ENCODE assay signal across 8 cellular contexts in genomic region chr2:197704434-197705142, GRCh38. TPM values are rescaled to one million over a fixed set of nuclear protein-coding genes. Genes with fewer than 3 reads are reported as not detected.
DNase-seq lines count a peak whose midpoint lies in the region; ATAC-seq and TF ChIP-seq lines count a peak whose summit lies in the region.

No MANE protein-coding gene starts in this region.

- H3K4me1 ChIP-seq in PC-9 (replicated peaks; ENCODE audit: insufficient read depth) (peaks cover 15% of the 10 kb centered on the region), neuronal stem cell (ENCODE audit: control insufficient read depth in 2 of 2, insufficient read depth in 1 of 2, low read depth in 1 of 2, low read length in 2 of 2) (peaks cover 7 to 10% of the 10 kb centered on the region in 2 donors)

- H4K91ac ChIP-seq in neuronal stem cell (ENCODE audit: low read depth, low read length, poor library complexity): no peak overlapping the region

- H3K79me1 ChIP-seq in neuronal stem cell (ENCODE audit: low read depth, low read length): peaks cover 9% of the 10 kb centered on the region

- H3K27ac ChIP-seq in PC-9: no peak overlapping the region
- H3K27ac ChIP-seq in neuronal stem cell (replicated peaks; ENCODE audit: low read length): no peak overlapping the region

- peak overlapping the region; percentile 74 for H3K4me2 ChIP-seq in PC-9
- H3K4me2 ChIP-seq in neuronal stem cell (ENCODE audit: insufficient read depth, low read length, poor library complexity, severe bottlenecking): no peak overlapping the region

- no TSS peak for BruUV-seq in PC-9 (replicated peaks; lab: Mats Ljungman, UMichigan)

- H4K20me1 ChIP-seq in PC-9 (ENCODE audit: insufficient read depth): peaks cover 13% of the 10 kb centered on the region; the same call in 1 of the 2 replicates

- H3K9ac ChIP-seq in neuronal stem cell (ENCODE audit: low read depth, low read length, poor library complexity): no peak overlapping the region

- H2AFZ ChIP-seq in PC-9 (peak overlapping the region; percentile 86), neuronal stem cell (ENCODE audit: low read length) (peak overlapping the region; percentile 96)

- DNase-seq in PC-9: no peak
- DNase-seq in erythroblast (lab: John Stamatoyannopoulos, UW): no peak
- DNase-seq in neuronal stem cell (ENCODE audit: low spot score): no peak
- no peak for DNase-seq in retina
- DNase-seq in NCI-H128 (lab: John Stamatoyannopoulos, UW; ENCODE audit: unreplicated experiment): no peak
- DNase-seq in globus pallidus (ENCODE audit: low spot score): no peak

- H2AK5ac ChIP-seq in neuronal stem cell (ENCODE audit: low read depth, low read length): no peak overlapping the region

- H3K14ac ChIP-seq in neuronal stem cell (ENCODE audit: low read length): no peak overlapping the region

- no CpG with 5 or more reads among the region's 6 CpGs for WGBS in neuronal stem cell (ENCODE audit: extremely low coverage in 2 of 2, insufficient read length in 2 of 2, insufficient replicate concordance in 1 of 2), 2 donors

- no peaks in the 10 kb centered on the region; the same call in 1 of the 2 replicates for H3F3A ChIP-seq in PC-9 (ENCODE audit: insufficient read depth, low read depth)

- peak overlapping the region; percentile 66 for H3K23ac ChIP-seq in neuronal stem cell (ENCODE audit: low read depth, low read length, poor library complexity)

- TF ChIP-seq CTCF in PC-9 (conservative IDR thresholded peaks at IDR 0.05): no peak

- H3K36me3 ChIP-seq in PC-9 (ENCODE audit: low read depth): 0 out of 2 replicates have a peak, but pooled peaks cover 4% of the 10 kb centered on the region
- peaks cover 0 to 7% of the 10 kb centered on the region in 2 donors for H3K36me3 ChIP-seq in neuronal stem cell (replicated peaks in 1 of 2; ENCODE audit: control insufficient read depth in 2 of 2, insufficient read depth in 2 of 2, low read length in 2 of 2)

- intact Hi-C loops in PC-9 (cut with micrococcal nuclease; ENCODE audit: unreplicated experiment): loop anchor here (5.0 to 10.0 kb wide), 6 partner anchors 73 to 1753 kb away; partner anchors contain the start of genes HSPE1, MOB4, SATB2 and SF3B1

- H3K79me2 ChIP-seq in PC-9 (ENCODE audit: low read depth): peaks cover 40% of the 10 kb centered on the region

- H3K4me3 ChIP-seq in PC-9: peak overlapping the region; percentile 98; the same call in 1 of the 2 replicates
- peak overlapping the region; percentile 40 to 85 for H3K4me3 ChIP-seq in neuronal stem cell (ENCODE audit: low read length in 2 of 2)

- H2BK12ac ChIP-seq in neuronal stem cell (ENCODE audit: low read length): no peak overlapping the region

- no peak overlapping the region for H2BK120ac ChIP-seq in neuronal stem cell (ENCODE audit: low read depth, low read length)

- H4K8ac ChIP-seq in neuronal stem cell (ENCODE audit: low read depth, low read length): no peak overlapping the region

- no peak overlapping the region for H2BK15ac ChIP-seq in neuronal stem cell (ENCODE audit: low read length)

- no peak overlapping the region for H2BK5ac ChIP-seq in neuronal stem cell (ENCODE audit: low read length)

- H3K4ac ChIP-seq in neuronal stem cell (ENCODE audit: low read length): no peak overlapping the region

- CTCF ChIA-PET in PC-9 (lab: Charles Lee): interaction anchor here (0.6 kb wide), 1 partner anchor 423 kb away, joined by 8 read pairs; no protein-coding TSS in a partner anchor

- H3K27me3 ChIP-seq in PC-9 (ENCODE audit: insufficient read depth, low read depth) (no peaks in the 10 kb centered on the region), neuronal stem cell (ENCODE audit: control insufficient read depth in 3 of 3, insufficient read depth in 3 of 3, low read depth in 1 of 3, low read length in 3 of 3) (no peaks in the 10 kb centered on the region)

- peak; percentile 37 for ATAC-seq in GM18873 (IDR thresholded peaks at IDR 0.05; ENCODE audit: low FRiP score, unreplicated experiment)
- peak; percentile 35 for ATAC-seq in HG02678 (IDR thresholded peaks at IDR 0.05; ENCODE audit: unreplicated experiment)

- TF ChIP-seq POLR2A in erythroblast (IDR thresholded peaks at IDR 0.05; ENCODE audit: low read length): peak; percentile 83

- POLR2A ChIA-PET in PC-9 (lab: Charles Lee; ENCODE audit: unreplicated experiment): interaction anchor here (0.7 to 1.0 kb wide), 2 partner anchors 188 to 1124 kb away, joined by 6 to 9 read pairs; partner anchors contain the start of gene MOB4

- H3K18ac ChIP-seq in neuronal stem cell (ENCODE audit: low read length): no peak overlapping the region

- H3K9me2 ChIP-seq in PC-9 (ENCODE audit: insufficient read depth): no peaks in the 10 kb centered on the region

- H3K9me3 ChIP-seq in PC-9 (ENCODE audit: insufficient read depth, low read depth) (no peaks in the 10 kb centered on the region), neuronal stem cell (replicated peaks in 1 of 2; ENCODE audit: control insufficient read depth in 2 of 2, insufficient read depth in 1 of 2, low read depth in 1 of 2, low read length in 2 of 2) (no peaks in the 10 kb centered on the region)

RNA-seq across cellular contexts. Expression of gene MARS2, which starts 0.6 kb away (rescaled TPM):
- 5.1 and 6.0 TPM in 2 replicates for total RNA-seq in PC-9 (2021)
- 4.5 TPM for polyA plus RNA-seq in neuronal stem cell (2013, experiment 1 of 2)
- polyA plus RNA-seq in neuronal stem cell (2013, experiment 2 of 2): 4.7 TPM

RNA-seq across cellular contexts. Expression of gene RFTN2, which starts 29.2 kb away (rescaled TPM):
- total RNA-seq in PC-9 (2021): not detected in 2 replicates
- 8.6 TPM for polyA plus RNA-seq in neuronal stem cell (2013, experiment 1 of 2)
- 8.4 TPM for polyA plus RNA-seq in neuronal stem cell (2013, experiment 2 of 2)
